Comparison of ENCODE assay signal across 1 cellular context in genomic region chr9:121887553-121888437, GRCh38.
TF ChIP-seq lines count a peak whose summit lies in the region.

No MANE protein-coding gene starts in this region.

TF ChIP-seq in WTC11, 78 proteins besides CTCF, POLR2A, EP300 and RAD21 (continued from another document):
- TF ChIP-seq E2F4 (CRISPR knock-in tag; IDR thresholded peaks at IDR 0.05; ENCODE audit: borderline replicate concordance, low read depth) (no peak), MAX (CRISPR knock-in tag; IDR thresholded peaks at IDR 0.05) (no peak)
